In the genomic region with DNA sequence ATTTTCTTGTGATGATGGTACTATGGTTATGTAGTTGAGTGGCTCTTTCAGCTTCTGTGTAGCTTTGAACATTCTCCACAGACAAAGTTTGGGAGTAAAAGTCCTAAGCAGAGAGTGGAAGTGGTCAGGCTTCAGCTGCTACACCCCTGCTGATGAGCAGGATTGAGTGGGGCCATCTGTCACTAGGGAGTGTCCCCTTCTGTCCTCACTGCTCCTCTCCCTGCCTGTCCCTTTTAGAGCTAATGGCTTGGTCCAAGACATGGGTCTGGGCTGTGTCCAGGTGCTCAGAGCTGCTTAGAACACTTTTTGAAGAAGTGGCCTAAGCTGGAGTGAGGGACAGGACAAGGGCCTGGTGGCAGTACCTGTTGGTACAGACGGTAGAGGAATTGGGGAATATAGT, we compare ENCODE assay signal across 28 cellular contexts. TPM values are rescaled to one million over a fixed set of nuclear protein-coding genes. Genes with fewer than 3 reads are reported as not detected.
DNase-seq lines count a peak whose midpoint lies in the region; ATAC-seq, FAIRE-seq and TF ChIP-seq lines count a peak whose summit lies in the region.
"Had no signal": no experiment of that assay in that cellular context is flagged by ENCODE, and none has a peak within 500 bp of the region (broad histone marks: within the 10 kb centered on the region; RNA-seq: fewer than 3 reads in every experiment).

No MANE protein-coding gene starts in this region.

- no peak for DNase-seq in heart left ventricle
- no peak for DNase-seq in Right ventricle myocardium inferior (ENCODE audit: missing footprints)
- DNase-seq in H1 (ENCODE audit: low read depth in 1 of 2, low spot score in 2 of 2), result no peak
- no peak for DNase-seq in lung (ENCODE audit: low spot score)
- no peak for DNase-seq in urothelium cell line (ENCODE audit: low spot score)
- DNase-seq in glutamatergic neuron, result no peak
- no peak for DNase-seq in DMS79 treated with DMSO at 0.1 percent for 48 hours (lab: John Stamatoyannopoulos, UW)
- DNase-seq in dermis blood vessel endothelial cell, result no peak
- DNase-seq: activated CD4-positive, alpha-beta T cell treated with anti-CD3 and anti-CD28 coated beads for 4 hours; activated CD8-positive, alpha-beta memory T cell treated with anti-CD3 and anti-CD28 coated beads, Interleukin-2, amount 10 ng/mL, durations not matched to agents 7 days and 5 days; COR-L47; effector memory CD8-positive, alpha-beta T cell; NCI-H1694 treated with DMSO at 0.1 percent for 48 hours; NCI-H774; stimulated activated CD4-positive, alpha-beta T cell treated with anti-CD3 and anti-CD28 coated beads, Interleukin-4, amount 100 ng/mL, for 1 hour; stimulated activated naive CD8-positive, alpha-beta T cell treated with anti-CD3 and anti-CD28 coated beads, Interleukin-15, Interleukin-2, amounts not matched to agents 100 U/mL and 50 U/mL, for 24 hours; T-cell had no signal

- no peak overlapping the region for H4K5ac ChIP-seq in H1 (ENCODE audit: insufficient read length, low read depth, low read length)

- CTCF ChIA-PET in H1 (lab: Charles Lee; ENCODE audit: partially characterized antibody), result no interaction called here

- H2BK5ac ChIP-seq in H1 (ENCODE audit: low read depth, low read length), result no peak overlapping the region

- no peaks in the 10 kb centered on the region for H3K23me2 ChIP-seq in H1 (ENCODE audit: low read depth, low read length)

- no peak overlapping the region for H3K9ac ChIP-seq in H1 (replicated peaks in 1 of 4; ENCODE audit: extremely low read depth in 1 of 4, low read depth in 3 of 4, low read length in 3 of 4)
- H3K9ac ChIP-seq: KMS-11 had no signal

- H3K14ac ChIP-seq in H1 (ENCODE audit: insufficient read length), result no peak overlapping the region

- H3K27ac Mint-ChIP-seq in glutamatergic neuron (ENCODE audit: unreplicated experiment), result no peak overlapping the region
- H3K27ac Mint-ChIP-seq: activated CD8-positive, alpha-beta memory T cell treated with anti-CD3 and anti-CD28 coated beads, Interleukin-2, amount 10 ng/mL, durations not matched to agents 7 days and 5 days; activated naive CD4-positive, alpha-beta T cell treated with anti-CD3 and anti-CD28 coated beads, Interleukin-2, amount 50 U/mL, for 24 hours; activated T-helper 1 cell treated with anti-CD3 and anti-CD28 coated beads, Interleukin-12 subunit alpha, Interleukin-12 subunit beta, Interleukin-2, Interleukin-4 antibody, amounts not matched to agents 30 ng/mL and 10 ng/mL and 1 ng/mL, durations not matched to agents 14 hours and 24 hours and 36 hours; effector memory CD8-positive, alpha-beta T cell; T-cell had no signal

- H3K36me3 ChIP-seq in heart left ventricle, result peaks cover 0 to 27% (median 0%) of the 10 kb centered on the region in 9 donors
- no peaks in the 10 kb centered on the region for H3K36me3 ChIP-seq in H1 (ENCODE audit: control insufficient read depth in 2 of 4, insufficient read depth in 4 of 4, low read length in 3 of 4)
- H3K36me3 ChIP-seq in lung (ENCODE audit: control insufficient read depth in 2 of 2, insufficient read depth in 2 of 2, low read length in 2 of 2), result peaks cover 2% of the 10 kb centered on the region in 2 donors
- H3K36me3 ChIP-seq: ascending aorta, tibial nerve had no signal

- H2AFZ ChIP-seq in H1 (ENCODE audit: low read length), result no peak overlapping the region

- H3K9me3 Mint-ChIP-seq in glutamatergic neuron (ENCODE audit: unreplicated experiment), result no peaks in the 10 kb centered on the region
- H3K9me3 Mint-ChIP-seq: activated naive CD4-positive, alpha-beta T cell treated with anti-CD3 and anti-CD28 coated beads, Interleukin-2, amount 50 U/mL, for 24 hours; activated T-helper 1 cell treated with anti-CD3 and anti-CD28 coated beads, Interleukin-12 subunit alpha, Interleukin-12 subunit beta, Interleukin-2, Interleukin-4 antibody, amounts not matched to agents 30 ng/mL and 10 ng/mL and 1 ng/mL, durations not matched to agents 14 hours and 24 hours and 36 hours; central memory CD8-positive, alpha-beta T cell; effector memory CD8-positive, alpha-beta T cell; T-cell had no signal

- TF ChIP-seq EP300 in H1 (IDR thresholded peaks at IDR 0.05; ENCODE audit: borderline replicate concordance in 1 of 2, low read depth in 2 of 2, low read length in 2 of 2), result no peak

- ATAC-seq in heart left ventricle (no peak), Right ventricle myocardium inferior (no peak), lung (ENCODE audit: insufficient read depth, low FRiP score) (no peak)
- ATAC-seq: activated CD8-positive, alpha-beta memory T cell treated with anti-CD3 and anti-CD28 coated beads, Interleukin-2, amount 10 ng/mL, durations not matched to agents 7 days and 5 days; effector memory CD8-positive, alpha-beta T cell; stimulated activated naive CD8-positive, alpha-beta T cell treated with anti-CD3 and anti-CD28 coated beads, Interleukin-15, Interleukin-2, amounts not matched to agents 100 U/mL and 50 U/mL, for 24 hours; T-cell had no signal

- intact Hi-C loops in heart left ventricle (cut with DNase I) (loop anchor here in 1 of 10 donors (1.0 kb wide), 1 partner anchor 11 kb away; no protein-coding TSS in a partner anchor), Right ventricle myocardium inferior (cut with DNase I) (no loop called here)

- H2BK20ac ChIP-seq in H1 (ENCODE audit: low read length), result 0 out of 2 replicates have a peak overlapping the region, but pooled peaks have one; percentile 17

- no peak overlapping the region for H3K4me2 ChIP-seq in H1 (ENCODE audit: insufficient read depth in 1 of 2, low read depth in 2 of 2, low read length in 2 of 2)
- H3K4me2 ChIP-seq: KMS-11 had no signal

- POLR2A ChIA-PET in H1 (lab: Charles Lee; ENCODE audit: partially characterized antibody), result interaction anchor here (1.3 kb wide), 1 partner anchor 18 kb away, joined by 3 read pairs; no protein-coding TSS in a partner anchor

- FAIRE-seq in H1 (lab: Jason Lieb, UNC) (no peak), urothelium cell line (lab: Jason Lieb, UNC) (peak; percentile 42)
- FAIRE-seq: TTC549 had no signal

- H3K27me3 ChIP-seq in heart left ventricle (no peaks in the 10 kb centered on the region), H1 (replicated peaks in 1 of 4; ENCODE audit: control insufficient read depth in 3 of 4, extremely low read depth in 1 of 4, insufficient read depth in 3 of 4, low read length in 3 of 4) (no peaks in the 10 kb centered on the region), lung (ENCODE audit: control insufficient read depth, insufficient read depth) (no peaks in the 10 kb centered on the region)
- H3K27me3 ChIP-seq: ascending aorta, tibial nerve had no signal

- H3K4me1 ChIP-seq in heart left ventricle (peaks cover 0 to 90% (median 24%) of the 10 kb centered on the region in 12 donors), H1 (replicated peaks in 1 of 4; ENCODE audit: control insufficient read depth in 3 of 4, insufficient read depth in 4 of 4, low read length in 3 of 4) (no peaks in the 10 kb centered on the region; a peak in 1 of 7 replicates), lung (ENCODE audit: control insufficient read depth in 2 of 2, insufficient read depth in 2 of 2, low read length in 2 of 2) (peaks cover 19 to 24% of the 10 kb centered on the region in 2 donors)
- H3K4me1 ChIP-seq: tibial nerve had no signal

- H2AK5ac ChIP-seq in H1 (ENCODE audit: low read depth, low read length), result no peak overlapping the region

- no peak overlapping the region for H4K8ac ChIP-seq in H1 (ENCODE audit: extremely low read depth, insufficient read depth, low read length)

- no peaks in the 10 kb centered on the region for H4K20me1 ChIP-seq in H1 (replicated peaks in 1 of 2; ENCODE audit: control insufficient read depth in 1 of 2, insufficient read depth in 2 of 2, low read length in 2 of 2)

- H3K9me3 ChIP-seq in heart left ventricle, result no peaks in the 10 kb centered on the region
- no peaks in the 10 kb centered on the region for H3K9me3 ChIP-seq in H1 (ENCODE audit: insufficient read depth in 2 of 2, low read depth in 1 of 2, low read length in 1 of 2)
- H3K9me3 ChIP-seq in lung (ENCODE audit: control insufficient read depth in 2 of 2, insufficient read depth in 1 of 2, low read length in 1 of 2), result no peaks in the 10 kb centered on the region
- H3K9me3 ChIP-seq: ascending aorta, tibial nerve had no signal

- H3K27ac ChIP-seq in heart left ventricle (peak overlapping the region; percentile 18 to 96 (median 79)), H1 (ENCODE audit: low read depth, low read length) (no peak overlapping the region), lung (ENCODE audit: low read depth in 1 of 2, low read length in 1 of 2) (peak overlapping the region; percentile 47 to 91)
- H3K27ac ChIP-seq: ascending aorta, KMS-11, tibial nerve had no signal

- H3K4me3 Mint-ChIP-seq in glutamatergic neuron (ENCODE audit: unreplicated experiment), result no peak overlapping the region
- H3K4me3 Mint-ChIP-seq: activated CD8-positive, alpha-beta memory T cell treated with anti-CD3 and anti-CD28 coated beads, Interleukin-2, amount 10 ng/mL, durations not matched to agents 7 days and 5 days; activated naive CD4-positive, alpha-beta T cell treated with anti-CD3 and anti-CD28 coated beads, Interleukin-2, amount 50 U/mL, for 24 hours; activated T-helper 1 cell treated with anti-CD3 and anti-CD28 coated beads, Interleukin-12 subunit alpha, Interleukin-12 subunit beta, Interleukin-2, Interleukin-4 antibody, amounts not matched to agents 30 ng/mL and 10 ng/mL and 1 ng/mL, durations not matched to agents 14 hours and 24 hours and 36 hours; central memory CD8-positive, alpha-beta T cell; effector memory CD8-positive, alpha-beta T cell; T-cell had no signal

- no peaks in the 10 kb centered on the region for H3K79me1 ChIP-seq in H1 (ENCODE audit: low read depth, low read length)

- H3K4ac ChIP-seq in H1 (replicated peaks; ENCODE audit: insufficient read length, low read depth, low read length), result no peak overlapping the region

- no peak overlapping the region for H2BK12ac ChIP-seq in H1 (ENCODE audit: low read depth, low read length)

- TF ChIP-seq POLR2A in heart left ventricle (IDR thresholded peaks at IDR 0.05) (no peak), H1 (IDR thresholded peaks at IDR 0.05; ENCODE audit: control extremely low read depth in 1 of 2, low read depth in 2 of 2, low read length in 2 of 2) (no peak)

- TF ChIP-seq CTCF in heart left ventricle (IDR thresholded peaks at IDR 0.05) (no peak), H1 (IDR thresholded peaks at IDR 0.05; ENCODE audit: control extremely low read depth in 1 of 3, insufficient read depth in 1 of 3, low read depth in 1 of 3, low read length in 3 of 3) (no peak), lung (IDR thresholded peaks at IDR 0.05; ENCODE audit: control extremely low read depth, extremely low read depth) (no peak), glutamatergic neuron (IDR thresholded peaks at IDR 0.05; ENCODE audit: partially characterized antibody, unreplicated experiment) (no peak)

- peaks cover 12% of the 10 kb centered on the region for H3K4me1 Mint-ChIP-seq in glutamatergic neuron (ENCODE audit: low read depth, unreplicated experiment)
- H3K4me1 Mint-ChIP-seq: activated CD8-positive, alpha-beta memory T cell treated with anti-CD3 and anti-CD28 coated beads, Interleukin-2, amount 10 ng/mL, durations not matched to agents 7 days and 5 days; activated naive CD4-positive, alpha-beta T cell treated with anti-CD3 and anti-CD28 coated beads, Interleukin-2, amount 50 U/mL, for 24 hours; central memory CD8-positive, alpha-beta T cell; T-cell had no signal

- H3K23ac ChIP-seq in H1 (ENCODE audit: insufficient read length), result no peak overlapping the region

- H3K4me3 ChIP-seq in heart left ventricle (no peak overlapping the region), H1 (ENCODE audit: extremely low read depth in 1 of 4, insufficient read depth in 2 of 4, low read depth in 3 of 4, low read length in 4 of 4) (no peak overlapping the region), lung (no peak overlapping the region)
- H3K4me3 ChIP-seq: ascending aorta, skin epidermis, tibial nerve had no signal

- H3K27me3 Mint-ChIP-seq in glutamatergic neuron (ENCODE audit: unreplicated experiment), result peaks cover 4% of the 10 kb centered on the region
- H3K27me3 Mint-ChIP-seq: activated naive CD4-positive, alpha-beta T cell treated with anti-CD3 and anti-CD28 coated beads, Interleukin-2, amount 50 U/mL, for 24 hours had no signal

- no peak overlapping the region for H3K56ac ChIP-seq in H1 (replicated peaks; ENCODE audit: insufficient read length, low read depth, low read length)

- H3K79me2 ChIP-seq in H1 (ENCODE audit: control insufficient read depth in 1 of 2, insufficient read depth in 2 of 2, low read length in 2 of 2), result no peaks in the 10 kb centered on the region

- no peak overlapping the region for H3K18ac ChIP-seq in H1 (ENCODE audit: extremely low read depth, low read length)

- WGBS in heart left ventricle, 4 donors, result 48 to 64% (median 59%) methylated on average over 1 of the region's 1 CpG
- 100% methylated on average over 1 of the region's 1 CpG; no CpG with 5 or more reads in 1 of the 2 experiments for WGBS in H1 (ENCODE audit: extremely low coverage in 1 of 2, insufficient coverage in 1 of 2, insufficient read length in 1 of 2, insufficient replicate concordance in 2 of 2, low coverage in 1 of 2, low lambda C conversion rate in 2 of 2, missing lambda C conversion rate in 1 of 2), 2 experiments
- WGBS in lung, 2 donors, result 79 to 81% methylated on average over 1 of the region's 1 CpG

- H4K91ac ChIP-seq in H1 (replicated peaks; ENCODE audit: insufficient read length, low read length), result no peak overlapping the region

- H3K36me3 Mint-ChIP-seq in glutamatergic neuron (ENCODE audit: unreplicated experiment), result no peaks in the 10 kb centered on the region
- H3K36me3 Mint-ChIP-seq: activated CD8-positive, alpha-beta memory T cell treated with anti-CD3 and anti-CD28 coated beads, Interleukin-2, amount 10 ng/mL, durations not matched to agents 7 days and 5 days; activated naive CD4-positive, alpha-beta T cell treated with anti-CD3 and anti-CD28 coated beads, Interleukin-2, amount 50 U/mL, for 24 hours; T-cell had no signal

- no peak overlapping the region for H2BK15ac ChIP-seq in H1 (ENCODE audit: low read length)

- TF ChIP-seq RAD21 in H1 (IDR thresholded peaks at IDR 0.05 in 1 of 2, conservative IDR thresholded peaks at IDR 0.05 in 1 of 2; ENCODE audit: low read depth in 2 of 2, low read length in 2 of 2), result no peak

- no peak overlapping the region for H2BK120ac ChIP-seq in H1 (replicated peaks; ENCODE audit: low read depth, low read length)

RNA-seq across cellular contexts. Expression of gene MYZAP, which starts 15.1 kb away (rescaled TPM):
- 1,000 to 10,000 TPM in 2 of 9 donors, 100 to 1,000 TPM in 7; 359 to 1,065 (median 670) TPM for total RNA-seq in heart left ventricle
- 100 to 1,000 TPM; 280 to 506 TPM for polyA plus RNA-seq in heart left ventricle
- total RNA-seq in Right ventricle myocardium inferior, result 869 TPM
- 0.65 and 0.94 TPM in 2 replicates for total RNA-seq in H1 (2021; fragmentation: NEBNext Ultra II Directional; extraction: Animal tissue kit (Norgen Biotek cat#: 25700))
- polyA plus RNA-seq in H1 (2011; rRNA removed), result 0.25 and 0.41 TPM in 2 replicates
- 0.71 TPM for polyA plus RNA-seq in H1 (2011; cell fraction: cytosol; rRNA removed)
- polyA plus RNA-seq in H1 (2011; cell fraction: nucleus; rRNA removed), result 0.29 TPM
- 0.67 to 0.99 TPM (median 0.90 TPM) in 4 replicates for polyA plus RNA-seq in H1 (2012, experiment 1 of 2)
- polyA plus RNA-seq in H1 (2012, experiment 2 of 2), result 0.10 TPM
- polyA plus RNA-seq in H1 (2013, experiment 1 of 2), result 0.47 TPM
- 0.53 TPM for polyA plus RNA-seq in H1 (2013, experiment 2 of 2)
- 0.09 TPM in 1 of 2 replicates, not detected in the other for polyA minus RNA-seq in H1 (2011; rRNA and poly(A)+ RNA removed)
- polyA minus RNA-seq in H1 (2011; cell fraction: cytosol; rRNA and poly(A)+ RNA removed), result not detected
- polyA minus RNA-seq in H1 (2011; cell fraction: nucleus; rRNA and poly(A)+ RNA removed), result not detected
- 10 to 100 TPM in 1 of 2 donors, 1 to 10 TPM in 1; 6.9 to 36.9 TPM for total RNA-seq in lung
- polyA plus RNA-seq in lung, result 10 to 100 TPM in 1 of 2 donors, 1 to 10 TPM in 1; 9.0 to 14.2 TPM
- not detected for total RNA-seq in glutamatergic neuron (ENCODE audit: unreplicated experiment)
- 82.5 and 94.7 TPM in 2 replicates for total RNA-seq in dermis blood vessel endothelial cell
- total RNA-seq: A673; activated CD8-positive, alpha-beta memory T cell treated with anti-CD3 and anti-CD28 coated beads, Interleukin-2, amount 10 ng/mL, durations not matched to agents 7 days and 5 days; activated T-helper 1 cell treated with anti-CD3 and anti-CD28 coated beads, Interleukin-12 subunit alpha, Interleukin-12 subunit beta, Interleukin-2, Interleukin-4 antibody, amounts not matched to agents 30 ng/mL and 10 ng/mL and 1 ng/mL, durations not matched to agents 14 hours and 24 hours and 36 hours; OCI-LY7 had no signal
- polyA plus RNA-seq: fibroblast of lung had no signal
